28 cellular contexts compared by ENCODE assay signal in the genomic region with DNA sequence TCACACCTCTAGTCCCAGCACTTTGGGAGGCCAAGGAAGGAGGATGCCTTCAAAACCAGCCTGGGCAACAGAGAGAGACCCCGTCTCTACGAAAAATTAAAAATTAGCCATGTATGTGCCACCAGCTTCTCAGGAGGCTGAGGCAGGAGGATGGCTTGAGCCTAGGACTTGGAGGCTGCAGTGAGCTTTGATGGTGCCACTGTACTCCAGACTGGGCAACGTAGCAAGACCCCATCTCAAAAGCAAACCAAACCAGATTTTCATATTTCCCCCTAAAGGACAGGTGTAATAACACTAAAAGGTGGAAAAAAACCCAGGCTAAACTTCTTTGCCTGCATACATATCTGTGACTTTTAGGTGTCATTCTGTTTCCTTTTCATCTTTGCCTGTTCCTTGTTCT.
"Had no signal": no experiment of that assay in that cellular context is flagged by ENCODE, and none has a peak within 500 bp of the region (broad histone marks: within the 10 kb centered on the region; RNA-seq: fewer than 3 reads in every experiment).

No MANE protein-coding gene starts in this region.

- H3K27me3 ChIP-seq: ascending aorta, neural progenitor cell, stomach, suprapubic skin, tibial artery had no signal

- H3K9ac ChIP-seq: neural progenitor cell, parathyroid adenoma had no signal

- H3K36me3 Mint-ChIP-seq: activated naive CD8-positive, alpha-beta T cell; naive B cell had no signal

- H3K27ac ChIP-seq: ascending aorta, neural progenitor cell, parathyroid adenoma, psoas muscle, stomach, suprapubic skin, tibial artery had no signal

- H3K9me3 ChIP-seq: ascending aorta, psoas muscle, stomach, suprapubic skin, tibial artery had no signal

- H3K4me3 Mint-ChIP-seq: stimulated activated naive B cell treated with anti-CD40 and anti-IgM and Interleukin-4, amounts not matched to agents 10 μg/mL and 1 μg/mL and 100 μg/mL, for 72 hours; T-helper 2 cell treated with Interferon-gamma antibody and Interleukin-4, amounts not matched to agents 5 μg/mL and 100 μg/mL, for 36 hours had no signal

- H3K27ac Mint-ChIP-seq: activated naive CD8-positive, alpha-beta T cell; activated T-cell treated with anti-CD3 and anti-CD28 coated beads, Interleukin-2, amount 50 U/mL, for 72 hours; naive B cell; neural progenitor cell; stimulated activated naive B cell treated with anti-CD40 and anti-IgM and Interleukin-4, amounts not matched to agents 10 μg/mL and 1 μg/mL and 100 μg/mL, for 72 hours; T-helper 2 cell treated with Interferon-gamma antibody and Interleukin-4, amounts not matched to agents 5 μg/mL and 100 μg/mL, for 36 hours had no signal

- H3K27me3 Mint-ChIP-seq: activated naive CD8-positive, alpha-beta T cell; naive B cell; stimulated activated naive B cell treated with anti-CD40 and anti-IgM and Interleukin-4, amounts not matched to agents 10 μg/mL and 1 μg/mL and 100 μg/mL, for 72 hours had no signal

- FAIRE-seq: keratinocyte had no signal

- DNase-seq: activated CD4-positive, alpha-beta T cell treated with anti-CD3 and anti-CD28 coated beads for 4 hours; activated CD4-positive, alpha-beta T cell treated with anti-CD3 and anti-CD28 coated beads, Interleukin-2, amount 50 U/mL, for 4 hours; activated naive CD4-positive, alpha-beta T cell treated with Interleukin-2 at 50 U/mL for 16 hours; activated T-cell treated with anti-CD3 and anti-CD28 coated beads for 4 hours; activated T-cell treated with anti-CD3 and anti-CD28 coated beads, Interleukin-2, amount 50 U/mL, for 72 hours; caudate nucleus; foreskin fibroblast; head of caudate nucleus; hippocampal formation; left cardiac atrium; left ventricle myocardium superior; naive B cell; occipital lobe; psoas muscle; stimulated activated CD4-positive, alpha-beta T cell treated with anti-CD3 and anti-CD28 coated beads, Interleukin-15, amount 100 ng/mL, for 24 hours; stimulated activated CD4-positive, alpha-beta T cell treated with anti-CD3 and anti-CD28 coated beads, Interleukin-2, amount 100 ng/mL, for 24 hours; stimulated activated naive B cell treated with anti-CD40 and anti-IgM and Interleukin-4, amounts not matched to agents 10 μg/mL and 1 μg/mL and 100 μg/mL, for 72 hours; stomach; T-helper 1 cell; tibial artery had no signal

- H3K4me1 ChIP-seq: parathyroid adenoma had no signal

- H3K4me3 ChIP-seq: ascending aorta, neural progenitor cell, psoas muscle, stomach, suprapubic skin, tibial artery had no signal

- ATAC-seq: activated T-cell treated with anti-CD3 and anti-CD28 coated beads, Interleukin-2, amount 50 U/mL, for 72 hours; esophagus mucosa; left cardiac atrium; left ventricle myocardium superior; psoas muscle; stimulated activated naive B cell treated with anti-CD40 and anti-IgM and Interleukin-4, amounts not matched to agents 10 μg/mL and 1 μg/mL and 100 μg/mL, for 72 hours had no signal

- H3K4me2 ChIP-seq: neural progenitor cell had no signal

- H2AFZ ChIP-seq: neural progenitor cell, parathyroid adenoma had no signal

- H3K36me3 ChIP-seq: ascending aorta, stomach, suprapubic skin, tibial artery had no signal

- H3K9me3 Mint-ChIP-seq: activated T-cell treated with anti-CD3 and anti-CD28 coated beads, Interleukin-2, amount 50 U/mL, for 72 hours; naive B cell; neural progenitor cell; stimulated activated naive B cell treated with anti-CD40 and anti-IgM and Interleukin-4, amounts not matched to agents 10 μg/mL and 1 μg/mL and 100 μg/mL, for 72 hours; T-helper 2 cell treated with Interferon-gamma antibody and Interleukin-4, amounts not matched to agents 5 μg/mL and 100 μg/mL, for 36 hours had no signal
